8 cellular contexts compared by ENCODE assay signal in genomic region chr16:89241187-89242003, GRCh38. TPM values are rescaled to one million over a fixed set of nuclear protein-coding genes. Genes with fewer than 3 reads are reported as not detected.
DNase-seq lines count a peak whose midpoint lies in the region; ATAC-seq and TF ChIP-seq lines count a peak whose summit lies in the region.

No MANE protein-coding gene starts in this region.

- H3K4me3 Mint-ChIP-seq in activated naive CD8-positive, alpha-beta T cell treated with anti-CD3 and anti-CD28 coated beads, Interleukin-2, amount 50 U/mL, for 24 hours: peak overlapping the region; percentile 99
- H3K4me3 Mint-ChIP-seq in type B pancreatic cell: peak overlapping the region; percentile 98

- H3K9me3 ChIP-seq in heart left ventricle: no peaks in the 10 kb centered on the region

- peak; percentile 84 for DNase-seq in DMS 273 (lab: John Stamatoyannopoulos, UW; ENCODE audit: unreplicated experiment)
- DNase-seq in Kasumi-1 (lab: John Stamatoyannopoulos, UW): peak; percentile 81 to 89
- DNase-seq in SW 1271 (lab: John Stamatoyannopoulos, UW): peak; percentile 36 to 89
- peak; percentile 73 for DNase-seq in activated naive CD8-positive, alpha-beta T cell treated with anti-CD3 and anti-CD28 coated beads, Interleukin-2, amount 50 U/mL, for 24 hours
- DNase-seq in heart left ventricle: peak; percentile 59 to 82 (median 72)
- peak; percentile 57 to 96 (median 70) for DNase-seq in posterior cingulate gyrus
- no peak for DNase-seq in type B pancreatic cell (ENCODE audit: extremely low spot score, unreplicated experiment)

- WGBS in heart left ventricle, 4 donors: 5 to 8% (median 5%) methylated on average over 32 to 38 of the region's 39 CpGs

- no peaks in the 10 kb centered on the region for H3K27me3 ChIP-seq in heart left ventricle

- peak overlapping the region; percentile 11 to 97 (median 76) for H3K4me3 ChIP-seq in heart left ventricle

- peaks cover 27% of the 10 kb centered on the region for H3K4me1 Mint-ChIP-seq in activated naive CD8-positive, alpha-beta T cell treated with anti-CD3 and anti-CD28 coated beads, Interleukin-2, amount 50 U/mL, for 24 hours
- peaks cover 3% of the 10 kb centered on the region for H3K4me1 Mint-ChIP-seq in type B pancreatic cell (ENCODE audit: unreplicated experiment)

- H3K27ac Mint-ChIP-seq in activated naive CD8-positive, alpha-beta T cell treated with anti-CD3 and anti-CD28 coated beads, Interleukin-2, amount 50 U/mL, for 24 hours: peak overlapping the region; percentile 98
- peak overlapping the region; percentile 96 for H3K27ac Mint-ChIP-seq in type B pancreatic cell

- peak; percentile 62 for ATAC-seq in GM21515 (IDR thresholded peaks at IDR 0.05; ENCODE audit: unreplicated experiment)
- ATAC-seq in activated naive CD8-positive, alpha-beta T cell treated with anti-CD3 and anti-CD28 coated beads, Interleukin-2, amount 50 U/mL, for 24 hours: peak; percentile 87
- peak; percentile 72 to 84 (median 77) for ATAC-seq in heart left ventricle

- peaks cover 0 to 16% (median 6%) of the 10 kb centered on the region in 12 donors for H3K4me1 ChIP-seq in heart left ventricle

- TF ChIP-seq POLR2A in heart left ventricle (IDR thresholded peaks at IDR 0.05): peak in 1 of 2 donors; percentile 76

- no peaks in the 10 kb centered on the region for H3K9me3 Mint-ChIP-seq in activated naive CD8-positive, alpha-beta T cell treated with anti-CD3 and anti-CD28 coated beads, Interleukin-2, amount 50 U/mL, for 24 hours
- no peaks in the 10 kb centered on the region for H3K9me3 Mint-ChIP-seq in type B pancreatic cell

- intact Hi-C loops in heart left ventricle (cut with DNase I) (loop anchor here in 3 of 10 donors (5.0 to 10.0 kb wide), 5 partner anchors 46 to 403 kb away; partner anchors contain the start of genes RPL13 (in 1 of the 3) and SPG7 (in 1 of the 3)), posterior cingulate gyrus (cut with DNase I) (loop anchor here (5.0 to 10.0 kb wide), 2 partner anchors 263 to 416 kb away; partner anchors contain the start of genes CHMP1A, SPATA33 and SPG7)

- H3K27ac ChIP-seq in heart left ventricle: peak overlapping the region; percentile 89 to 99 (median 94)

- TF ChIP-seq CTCF in heart left ventricle (IDR thresholded peaks at IDR 0.05) (no peak), type B pancreatic cell (conservative IDR thresholded peaks at IDR 0.05) (no peak)

- H3K27me3 Mint-ChIP-seq in activated naive CD8-positive, alpha-beta T cell treated with anti-CD3 and anti-CD28 coated beads, Interleukin-2, amount 50 U/mL, for 24 hours: no peaks in the 10 kb centered on the region
- no peaks in the 10 kb centered on the region for H3K27me3 Mint-ChIP-seq in type B pancreatic cell

- H3K36me3 ChIP-seq in heart left ventricle: no peaks in the 10 kb centered on the region

- no peaks in the 10 kb centered on the region for H3K36me3 Mint-ChIP-seq in activated naive CD8-positive, alpha-beta T cell treated with anti-CD3 and anti-CD28 coated beads, Interleukin-2, amount 50 U/mL, for 24 hours (ENCODE audit: low read depth)
- peaks cover 3% of the 10 kb centered on the region for H3K36me3 Mint-ChIP-seq in type B pancreatic cell

RNA-seq across cellular contexts. Expression of gene ZNF778, which starts 23.9 kb away (rescaled TPM):
- 10 to 100 TPM in 4 of 9 donors, 1 to 10 TPM in 5; 6.9 to 14.6 (median 9.9) TPM for total RNA-seq in heart left ventricle
- 1 to 10 TPM; 1.6 to 5.4 TPM for polyA plus RNA-seq in heart left ventricle
- 8.2 and 14.4 TPM in 2 replicates for total RNA-seq in type B pancreatic cell (ENCODE audit: low replicate concordance)

RNA-seq across cellular contexts. Expression of gene SLC22A31, which starts 41.1 kb away (rescaled TPM):
- total RNA-seq in heart left ventricle (not detected), type B pancreatic cell (ENCODE audit: low replicate concordance) (2.9 and 5.3 TPM in 2 replicates)
- under 1 TPM in 1 of 2 donors, not detected in 1; 0.07 TPM for polyA plus RNA-seq in heart left ventricle
